Comparison of ENCODE assay signal across 9 cellular contexts in the genomic region with DNA sequence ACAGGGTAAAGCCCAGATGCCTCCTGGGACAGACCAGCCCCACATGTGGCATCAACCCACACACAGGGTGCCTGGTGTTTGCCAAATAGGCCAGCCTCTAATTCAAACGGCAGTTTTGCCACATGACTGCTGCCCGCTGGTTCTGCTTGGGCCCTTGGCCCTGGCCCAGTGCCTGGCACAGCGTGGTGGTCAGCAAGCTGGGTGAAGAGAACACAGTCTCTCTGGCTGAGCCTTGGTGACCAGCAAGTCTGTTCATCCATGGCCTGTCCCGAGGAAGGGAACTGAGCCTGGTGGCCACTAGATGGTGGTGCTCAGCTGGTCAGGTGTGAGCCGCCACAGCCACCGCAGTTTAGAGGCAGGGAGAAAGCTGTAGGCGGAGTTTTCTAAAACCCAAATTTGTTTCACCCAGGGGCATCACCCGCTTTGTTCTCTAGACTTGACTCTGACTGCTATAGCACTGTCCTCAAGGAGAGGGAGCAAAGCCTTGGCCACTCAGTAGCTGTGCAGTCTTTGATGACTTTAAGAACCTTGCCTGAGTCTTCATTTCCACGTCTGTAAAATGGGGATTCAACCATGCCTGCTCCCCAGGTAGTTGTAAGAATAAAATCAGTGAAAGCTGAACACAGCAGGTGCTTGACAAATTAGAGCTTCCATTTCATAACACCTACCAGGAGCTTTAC. TPM values are rescaled to one million over a fixed set of nuclear protein-coding genes. Genes with fewer than 3 reads are reported as not detected.
DNase-seq lines count a peak whose midpoint lies in the region; ATAC-seq and TF ChIP-seq lines count a peak whose summit lies in the region.
"Had no signal": no experiment of that assay in that cellular context is flagged by ENCODE, and none has a peak within 500 bp of the region (broad histone marks: within the 10 kb centered on the region; RNA-seq: fewer than 3 reads in every experiment).

No MANE protein-coding gene starts in this region.

- peak; percentile 71 for ATAC-seq in HG03095 (IDR thresholded peaks at IDR 0.05; ENCODE audit: unreplicated experiment)

- H3K4me1 Mint-ChIP-seq in activated CD4-positive, alpha-beta T cell treated with anti-CD3 and anti-CD28 coated beads, Interleukin-2, amount 10 ng/mL, durations not matched to agents 7 days and 5 days = no peaks in the 10 kb centered on the region

- no peak overlapping the region for H3K27ac Mint-ChIP-seq in activated CD4-positive, alpha-beta T cell treated with anti-CD3 and anti-CD28 coated beads, Interleukin-2, amount 10 ng/mL, durations not matched to agents 7 days and 5 days

- peak in 1 of 3 donors; percentile 70 for TF ChIP-seq CTCF in lower leg skin (IDR thresholded peaks at IDR 0.05)

- POLR2A ChIA-PET in activated CD4-positive, alpha-beta T cell treated with anti-CD3 and anti-CD28 coated beads, Interleukin-2, amount 10 ng/mL, durations not matched to agents 7 days and 5 days (lab: Charles Lee) = no interaction called here

- intact Hi-C loops in lower leg skin (cut with DNase I; ENCODE audit: low total_unique reads) = loop anchor here (5.0 to 10.0 kb wide), 2 partner anchors 102 to 185 kb away; no protein-coding TSS in a partner anchor

- H3K27me3 Mint-ChIP-seq in activated CD4-positive, alpha-beta T cell treated with anti-CD3 and anti-CD28 coated beads, Interleukin-2, amount 10 ng/mL, durations not matched to agents 7 days and 5 days = peaks cover 19% of the 10 kb centered on the region

- CTCF ChIA-PET in activated CD4-positive, alpha-beta T cell treated with anti-CD3 and anti-CD28 coated beads, Interleukin-2, amount 10 ng/mL, durations not matched to agents 7 days and 5 days (lab: Charles Lee) = interaction anchor here (0.7 to 2.2 kb wide), 18 partner anchors 9 to 215 kb away, joined by 3 to 13 read pairs (median 4); partner anchors contain the start of genes ACBD4 and EFTUD2

- no peak overlapping the region for H3K4me3 ChIP-seq in lower leg skin (ENCODE audit: low read depth, poor library complexity, severe bottlenecking)

- no peaks in the 10 kb centered on the region for H3K9me3 Mint-ChIP-seq in activated CD4-positive, alpha-beta T cell treated with anti-CD3 and anti-CD28 coated beads, Interleukin-2, amount 10 ng/mL, durations not matched to agents 7 days and 5 days

- peaks cover 5% of the 10 kb centered on the region for H3K36me3 Mint-ChIP-seq in activated CD4-positive, alpha-beta T cell treated with anti-CD3 and anti-CD28 coated beads, Interleukin-2, amount 10 ng/mL, durations not matched to agents 7 days and 5 days (ENCODE audit: low read depth)

- WGBS in lower leg skin, 2 donors = 19 to 21% methylated on average over 7 to 9 of the region's 9 CpGs

- no peak overlapping the region for H3K4me3 Mint-ChIP-seq in activated CD4-positive, alpha-beta T cell treated with anti-CD3 and anti-CD28 coated beads, Interleukin-2, amount 10 ng/mL, durations not matched to agents 7 days and 5 days

- TF ChIP-seq POLR2A in lower leg skin (IDR thresholded peaks at IDR 0.05) = no peak

- DNase-seq in NCI-H1417 (lab: John Stamatoyannopoulos, UW) (peak; percentile 47 to 84 (median 61)), NCI-H1417 treated with DMSO at 0.1 percent for 48 hours (lab: John Stamatoyannopoulos, UW) (no peak), NCI-H526 treated with DMSO at 0.1 percent for 48 hours (lab: John Stamatoyannopoulos, UW) (peak; percentile 35), dermis microvascular lymphatic vessel endothelial cell (ENCODE audit: low read depth in 2 of 2) (peak; percentile 72 to 85), lower leg skin (ENCODE audit: low spot score in 2 of 2) (peak; percentile 64 to 92)
- DNase-seq in activated CD4-positive, alpha-beta T cell treated with anti-CD3 and anti-CD28 coated beads, Interleukin-2, amount 10 ng/mL, durations not matched to agents 7 days and 5 days = peak; percentile 66
- DNase-seq in stimulated activated CD4-positive, alpha-beta T cell treated with anti-CD3 and anti-CD28 coated beads, TNF-alpha, amount 100 ng/mL, for 24 hours (ENCODE audit: low read depth in 3 of 3) = peak; percentile 23 to 63 (median 24)

RNA-seq across cellular contexts. Expression of gene GFAP, which starts 4.7 kb away (rescaled TPM):
- total RNA-seq in activated CD4-positive, alpha-beta T cell treated with anti-CD3 and anti-CD28 coated beads, Interleukin-2, amount 10 ng/mL, durations not matched to agents 7 days and 5 days = not detected
- 0.13 TPM in 1 of 2 replicates, not detected in the other for total RNA-seq in dermis microvascular lymphatic vessel endothelial cell
- total RNA-seq in lower leg skin = under 1 TPM in 1 of 4 donors, not detected in 3; 0.25 TPM

RNA-seq across cellular contexts. Expression of gene EFTUD2, which starts 20.8 kb away (rescaled TPM):
- total RNA-seq in activated CD4-positive, alpha-beta T cell treated with anti-CD3 and anti-CD28 coated beads, Interleukin-2, amount 10 ng/mL, durations not matched to agents 7 days and 5 days = 100 to 1,000 TPM; 133 to 145 TPM
- total RNA-seq in dermis microvascular lymphatic vessel endothelial cell (145 and 156 TPM in 2 replicates), lower leg skin (10 to 100 TPM; 45.0 to 69.2 (median 51.5) TPM)

RNA-seq across cellular contexts. Expression of gene KIF18B, which starts 27.5 kb away (rescaled TPM):
- total RNA-seq in activated CD4-positive, alpha-beta T cell treated with anti-CD3 and anti-CD28 coated beads, Interleukin-2, amount 10 ng/mL, durations not matched to agents 7 days and 5 days = 100 to 1,000 TPM; 107 to 109 TPM
- 1.4 and 2.3 TPM in 2 replicates for total RNA-seq in dermis microvascular lymphatic vessel endothelial cell
- total RNA-seq in lower leg skin = 1 to 10 TPM; 1.0 to 2.4 (median 1.5) TPM

RNA-seq across cellular contexts. Expression of gene C1QL1, which starts 48.1 kb away (rescaled TPM):
- total RNA-seq in activated CD4-positive, alpha-beta T cell treated with anti-CD3 and anti-CD28 coated beads, Interleukin-2, amount 10 ng/mL, durations not matched to agents 7 days and 5 days = under 1 TPM; 0.67 to 0.77 TPM
- total RNA-seq in dermis microvascular lymphatic vessel endothelial cell (under 0.01 and 0.13 TPM in 2 replicates), lower leg skin (1 to 10 TPM in 1 of 4 donors, under 1 TPM in 3; 0.21 to 1.4 (median 0.73) TPM)
- total RNA-seq: mononuclear cell had no signal

Comparison
In these comparisons a context has a peak if more than half of its experiments do, and no peak if none do; other contexts are left out.
1. RNA of gene KIF18B, which starts 27.5 kb away (total RNA-seq): 107 to 109 TPM in activated CD4-positive, alpha-beta T cell treated with anti-CD3 and anti-CD28 coated beads, Interleukin-2, amount 10 ng/mL, durations not matched to agents 7 days and 5 days; 1.4 to 2.3 TPM in dermis microvascular lymphatic vessel endothelial cell and 1.0 to 2.4 TPM in lower leg skin; every median in the first group is over 10 times any median in the second.